ENCODE assay signal across 1 cellular context in the genomic region with DNA sequence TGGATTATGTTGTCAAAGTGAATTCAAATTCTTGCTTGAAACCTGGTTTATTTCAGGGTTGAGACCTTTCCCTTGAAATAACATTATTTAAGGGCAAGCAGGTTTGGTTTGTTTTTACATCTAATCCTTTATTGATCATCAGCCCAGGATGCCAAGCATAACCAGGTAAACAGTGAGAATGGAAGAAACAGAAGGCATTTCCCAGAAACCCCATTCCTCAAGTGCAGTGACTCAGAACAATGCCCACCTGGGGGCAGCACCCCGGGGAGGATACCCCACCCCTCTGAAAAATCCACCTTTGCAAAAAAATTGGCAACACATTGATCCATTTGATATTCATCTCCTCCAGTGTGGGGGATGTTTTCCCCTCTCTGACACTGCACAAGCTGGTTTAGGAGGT.
TF ChIP-seq lines count a peak whose summit lies in the region.

No MANE protein-coding gene starts in this region.

TF ChIP-seq in neural cell, 6 proteins besides CTCF, POLR2A, EP300 and RAD21 (continued from another document):
- TF ChIP-seq EZH2 (IDR thresholded peaks at IDR 0.05; ENCODE audit: borderline replicate concordance, insufficient read depth, low read length, poor library complexity, severe bottlenecking), result no peak
- TF ChIP-seq POLR2AphosphoS5 (IDR thresholded peaks at IDR 0.05), result no peak
